9 cellular contexts compared by ENCODE assay signal in genomic region chr4:11427201-11427996, GRCh38. TPM values are rescaled to one million over a fixed set of nuclear protein-coding genes. Genes with fewer than 3 reads are reported as not detected.
DNase-seq lines count a peak whose midpoint lies in the region; ATAC-seq and TF ChIP-seq lines count a peak whose summit lies in the region.
"Had no signal": no experiment of that assay in that cellular context is flagged by ENCODE, and none has a peak within 500 bp of the region (broad histone marks: within the 10 kb centered on the region; RNA-seq: fewer than 3 reads in every experiment).

No MANE protein-coding gene starts in this region.

- H3K4me3 ChIP-seq in CD8-positive, alpha-beta T cell (ENCODE audit: low read depth, low read length): no peak overlapping the region
- H3K4me3 ChIP-seq in osteoblast (ENCODE audit: insufficient read depth, low read length) (no peak overlapping the region), MG63 (no peak overlapping the region)

- H3K9me3 Mint-ChIP-seq in CD8-positive, alpha-beta T cell: no peaks in the 10 kb centered on the region
- H3K9me3 Mint-ChIP-seq in T-cell: no peaks in the 10 kb centered on the region

- no peak overlapping the region for H3K27ac ChIP-seq in CD8-positive, alpha-beta T cell (ENCODE audit: low read depth, low read length)
- peak overlapping the region; percentile 86 for H3K27ac ChIP-seq in foreskin keratinocyte
- H3K27ac ChIP-seq in osteoblast (ENCODE audit: low read depth, low read length): no peak overlapping the region

- H3K36me3 ChIP-seq in CD8-positive, alpha-beta T cell (ENCODE audit: insufficient read depth, low read length): no peaks in the 10 kb centered on the region
- no peaks in the 10 kb centered on the region for H3K36me3 ChIP-seq in osteoblast (ENCODE audit: insufficient read depth, low read length)
- H3K36me3 ChIP-seq in MG63: no peaks in the 10 kb centered on the region

- intact Hi-C loops in CD8-positive, alpha-beta T cell (cut with DNase I, micrococcal nuclease): loop anchor here in 1 of 2 experiments (10.0 kb wide), 1 partner anchor 57 kb away; no protein-coding TSS in a partner anchor

- H3K4me1 Mint-ChIP-seq in CD8-positive, alpha-beta T cell (ENCODE audit: low read depth): peaks cover 17% of the 10 kb centered on the region
- peaks cover 17 to 25% (median 19%) of the 10 kb centered on the region in 3 donors for H3K4me1 Mint-ChIP-seq in T-cell

- H3K9me3 ChIP-seq in CD8-positive, alpha-beta T cell (ENCODE audit: low read length): no peaks in the 10 kb centered on the region
- no peaks in the 10 kb centered on the region for H3K9me3 ChIP-seq in osteoblast (ENCODE audit: low read depth, low read length)
- no peaks in the 10 kb centered on the region for H3K9me3 ChIP-seq in MG63

- POLR2A ChIA-PET in CD8-positive, alpha-beta T cell (lab: Charles Lee): no interaction called here
- POLR2A ChIA-PET in T-cell (lab: Charles Lee): no interaction called here

- H3K27ac Mint-ChIP-seq in CD8-positive, alpha-beta T cell: no peak overlapping the region
- peak overlapping the region in 1 of 2 donors; percentile 52 for H3K27ac Mint-ChIP-seq in T-cell

- CTCF ChIA-PET in CD8-positive, alpha-beta T cell (lab: Charles Lee): interaction anchor here (1.3 kb wide), 1 partner anchor 10 kb away, joined by 5 read pairs; no protein-coding TSS in a partner anchor
- CTCF ChIA-PET in T-cell (lab: Charles Lee): interaction anchor here in 1 of 2 donors (0.5 kb wide), 1 partner anchor 889 kb away, joined by 3 read pairs; no protein-coding TSS in a partner anchor

- H3K4me3 Mint-ChIP-seq in CD8-positive, alpha-beta T cell: peak overlapping the region; percentile 70
- H3K4me3 Mint-ChIP-seq in T-cell: peak overlapping the region; percentile 61 to 77 (median 74)

- TF ChIP-seq CTCF in CD8-positive, alpha-beta T cell (IDR thresholded peaks at IDR 0.05): no peak
- TF ChIP-seq CTCF in foreskin keratinocyte (conservative IDR thresholded peaks at IDR 0.05): no peak
- no peak for TF ChIP-seq CTCF in osteoblast (IDR thresholded peaks at IDR 0.05; ENCODE audit: extremely low read depth, low read depth, low read length)

- peaks cover 28% of the 10 kb centered on the region for H3K27me3 Mint-ChIP-seq in CD8-positive, alpha-beta T cell (ENCODE audit: low read depth)
- H3K27me3 Mint-ChIP-seq in T-cell: peaks cover 23 to 31% of the 10 kb centered on the region in 2 donors

- no peaks in the 10 kb centered on the region for H3K79me2 ChIP-seq in osteoblast (ENCODE audit: insufficient read depth, low read length)

- no peaks in the 10 kb centered on the region for H3K36me3 Mint-ChIP-seq in CD8-positive, alpha-beta T cell
- no peaks in the 10 kb centered on the region for H3K36me3 Mint-ChIP-seq in T-cell

- ATAC-seq in CD8-positive, alpha-beta T cell: no peak
- ATAC-seq in T-cell (replicated peaks in 1 of 4) (no peak), foreskin keratinocyte (no peak), HG02623 (IDR thresholded peaks at IDR 0.05; ENCODE audit: unreplicated experiment) (no peak)

- H2AFZ ChIP-seq in osteoblast (ENCODE audit: low read length): no peak overlapping the region

- no peak overlapping the region for H3K4me2 ChIP-seq in osteoblast (ENCODE audit: insufficient read depth, low read length)

- no peak for DNase-seq in CD8-positive, alpha-beta T cell
- DNase-seq in T-cell (no peak), foreskin keratinocyte (no peak), osteoblast (ENCODE audit: insufficient read length, low spot score, missing footprints) (peak; percentile 65), NCI-H1436 treated with DMSO at 0.1 percent for 48 hours (lab: John Stamatoyannopoulos, UW) (no peak), MG63 (no peak), LoVo (ENCODE audit: low spot score) (no peak)

- H4K20me1 ChIP-seq in osteoblast (ENCODE audit: insufficient read depth, low read length): no peaks in the 10 kb centered on the region

- peaks cover 9% of the 10 kb centered on the region for H3K4me1 ChIP-seq in CD8-positive, alpha-beta T cell (ENCODE audit: insufficient read depth, low read length)
- H3K4me1 ChIP-seq in foreskin keratinocyte (peaks cover 21% of the 10 kb centered on the region), osteoblast (ENCODE audit: insufficient read depth, low read length) (no peaks in the 10 kb centered on the region)

- peaks cover 9% of the 10 kb centered on the region for H3K27me3 ChIP-seq in CD8-positive, alpha-beta T cell (ENCODE audit: insufficient read depth, low read length)
- H3K27me3 ChIP-seq in foreskin keratinocyte (no peaks in the 10 kb centered on the region), osteoblast (ENCODE audit: insufficient read depth, low read length) (peaks cover 32% of the 10 kb centered on the region), MG63 (no peaks in the 10 kb centered on the region)

RNA-seq across cellular contexts. Expression of gene HS3ST1, which starts 1.3 kb away (rescaled TPM):
- not detected for total RNA-seq in CD8-positive, alpha-beta T cell
- under 1 TPM in 2 of 5 donors, not detected in 3; 0.03 to 0.23 TPM for total RNA-seq in T-cell
- 7.1 and 8.5 TPM in 2 replicates for total RNA-seq in foreskin keratinocyte
- polyA plus RNA-seq in foreskin keratinocyte: 5.1 and 5.8 TPM in 2 replicates
- under 0.01 TPM in 2 replicates for total RNA-seq in osteoblast
- total RNA-seq in MG63 (2014; rRNA removed; shearing (Covaris generic); ENCODE audit: low replicate concordance): 0.17 and 0.23 TPM in 2 replicates
- total RNA-seq: OCI-LY7 had no signal
